In genomic region chr13:51803422-51804294, GRCh38 we compare ENCODE assay signal across 8 cellular contexts. TPM values are rescaled to one million over a fixed set of nuclear protein-coding genes. Genes with fewer than 3 reads are reported as not detected.
DNase-seq lines count a peak whose midpoint lies in the region; ATAC-seq and TF ChIP-seq lines count a peak whose summit lies in the region.

DHRS12 (minus strand) TSS chr13:51804163; CDS start chr13:51799659, 4,504 bp downstream.

- intact Hi-C loops in heart left ventricle (cut with DNase I) = loop anchor here (2.0 to 10.0 kb wide), 8 partner anchors 216 to 849 kb away; partner anchors contain the start of genes INTS6 (in 8 of the 10), WDFY2 (in 5 of the 10), FAM124A (in 1 of the 10) and SUGT1 (in 1 of the 10)
- intact Hi-C loops in posterior vena cava (cut with DNase I) = no loop called here

- TF ChIP-seq CTCF in GM12865 (IDR thresholded peaks at IDR 0.05; ENCODE audit: insufficient read depth, low read depth, low read length, missing control alignments) (no peak), heart left ventricle (IDR thresholded peaks at IDR 0.05) (peak in 3 of 12 donors; percentile 6 to 27 (median 19)), upper lobe of left lung (IDR thresholded peaks at IDR 0.05) (peak; percentile 9 to 38 (median 23))

- peaks cover 6 to 62% (median 41%) of the 10 kb centered on the region in 12 donors for H3K4me1 ChIP-seq in heart left ventricle
- H3K4me1 ChIP-seq in upper lobe of left lung = peaks cover 32 to 45% (median 40%) of the 10 kb centered on the region in 4 donors

- H3K9me3 ChIP-seq in heart left ventricle (no peaks in the 10 kb centered on the region), upper lobe of left lung (no peaks in the 10 kb centered on the region)

- TF ChIP-seq EP300 in upper lobe of left lung (IDR thresholded peaks at IDR 0.05) = peak in 1 of 4 donors; percentile 78

- DNase-seq in GM12865 (ENCODE audit: low read depth) (peak; percentile 91), HEK293T (ENCODE audit: extremely low spot score) (peak; percentile 85), MV-4-11 (lab: John Stamatoyannopoulos, UW) (peak; percentile 80), SW 1271 (lab: John Stamatoyannopoulos, UW) (peak; percentile 54 to 71), heart left ventricle (peak; percentile 94 to 96 (median 95)), posterior vena cava (ENCODE audit: low spot score) (peak; percentile 98), upper lobe of left lung (peak; percentile 95 to 98)

- H3K27me3 ChIP-seq in heart left ventricle (no peaks in the 10 kb centered on the region), upper lobe of left lung (no peaks in the 10 kb centered on the region)

- H3K36me3 ChIP-seq in heart left ventricle = peaks cover 0 to 6% (median 0%) of the 10 kb centered on the region in 9 donors
- H3K36me3 ChIP-seq in upper lobe of left lung = no peaks in the 10 kb centered on the region

- 0 to 1% (median 1%) methylated on average over 59 to 91 of the region's 91 CpGs for WGBS in adipose tissue, 3 donors
- WGBS in heart left ventricle, 4 donors = 0 to 1% (median 0%) methylated on average over 13 to 91 of the region's 91 CpGs
- 1% methylated on average over 8 to 43 of the region's 91 CpGs for WGBS in upper lobe of left lung, 2 donors

- POLR2A ChIA-PET in HEK293T (lab: Yijun Ruan, JAX) = interaction anchor here (0.8 kb wide), 1 partner anchor 17 kb away, joined by 3 read pairs; no protein-coding TSS in a partner anchor

- H3K27ac ChIP-seq in adipose tissue (ENCODE audit: low read depth, low read length) (peak within 1 kb of the TSS; percentile 84), heart left ventricle (peak within 1 kb of the TSS; percentile 97 to 100 (median 100)), upper lobe of left lung (peak within 1 kb of the TSS; percentile 97 to 100 (median 100))

- peak; percentile 70 to 93 (median 88) for ATAC-seq in heart left ventricle
- ATAC-seq in upper lobe of left lung (ENCODE audit: low FRiP score in 2 of 2) = peak; percentile 94 to 96

- CTCF ChIA-PET in HEK293T (lab: Yijun Ruan, JAX) = interaction anchor here (0.5 kb wide), 1 partner anchor 1094 kb away, joined by 3 read pairs; no protein-coding TSS in a partner anchor

- TF ChIP-seq POLR2A in heart left ventricle (IDR thresholded peaks at IDR 0.05) (peak in 1 of 2 donors; percentile 94), upper lobe of left lung (IDR thresholded peaks at IDR 0.05) (peak in 3 of 4 donors; percentile 88 to 99 (median 98))

- H3K4me3 ChIP-seq in GM12865 (ENCODE audit: low read depth, low read length) = peak within 1 kb of the TSS; percentile 84
- H3K4me3 ChIP-seq in heart left ventricle = peak within 1 kb of the TSS; percentile 60 to 97 (median 78)
- peak within 1 kb of the TSS; percentile 59 to 78 (median 72) for H3K4me3 ChIP-seq in upper lobe of left lung

TF ChIP-seq in HEK293T, 16 proteins besides CTCF, POLR2A, EP300 and RAD21:
- TF ChIP-seq BHLHE40 (IDR thresholded peaks at IDR 0.05; ENCODE audit: borderline replicate concordance) = no peak
- TF ChIP-seq FOXA1 (IDR thresholded peaks at IDR 0.05) = no peak
- no peak for TF ChIP-seq HDGF (IDR thresholded peaks at IDR 0.05; ENCODE audit: borderline replicate concordance)
- peak; percentile 54; the same call in 1 of the 2 replicates for TF ChIP-seq LEF1 (IDR thresholded peaks at IDR 0.05; ENCODE audit: borderline replicate concordance)
- TF ChIP-seq PKNOX1 (IDR thresholded peaks at IDR 0.05) = no peak
- peak; percentile 89 for TF ChIP-seq L3MBTL2 (conservative IDR thresholded peaks at IDR 0.05)
- TF ChIP-seq TARDBP (IDR thresholded peaks at IDR 0.05) = no peak
- TF ChIP-seq ARNT (IDR thresholded peaks at IDR 0.05) = 0 out of 2 replicates have a peak, but pooled peaks have one; percentile 61
- no peak for TF ChIP-seq SP1 (IDR thresholded peaks at IDR 0.05)
- TF ChIP-seq NFRKB (IDR thresholded peaks at IDR 0.05) = no peak
- no peak for TF ChIP-seq ELF4 (IDR thresholded peaks at IDR 0.05)
- TF ChIP-seq CTBP1 (IDR thresholded peaks at IDR 0.05; ENCODE audit: borderline replicate concordance) = no peak
- no peak for TF ChIP-seq FOXK2 (IDR thresholded peaks at IDR 0.05)
- no peak for TF ChIP-seq ZNF384 (IDR thresholded peaks at IDR 0.05)

RNA-seq across cellular contexts. Expression of gene DHRS12, which starts in this region (rescaled TPM):
- polyA plus RNA-seq in adipose tissue (10 to 100 TPM; 21.1 to 24.1 (median 21.9) TPM), heart left ventricle (10 to 100 TPM in 1 of 2 donors, 1 to 10 TPM in 1; 3.9 to 13.9 TPM)
- total RNA-seq in heart left ventricle (10 to 100 TPM in 7 of 9 donors, 1 to 10 TPM in 2; 4.8 to 13.1 (median 12.1) TPM), posterior vena cava (10 to 100 TPM in 1 of 2 donors, 1 to 10 TPM in 1; 9.9 to 11.1 TPM), upper lobe of left lung (10 to 100 TPM; 11.7 to 19.1 (median 17.6) TPM)

Comparison
In these comparisons a context has a peak if more than half of its experiments do, and no peak if none do; other contexts are left out.
1. Peak in every context shown above with its lines: DNase-seq, ATAC-seq, H3K4me3 ChIP-seq and H3K27ac ChIP-seq.
2. intact Hi-C loops: an anchor here in heart left ventricle (2.0 to 10.0 kb wide); none called in posterior vena cava.